ENCODE assay signal across 1 cellular context in the genomic region with DNA sequence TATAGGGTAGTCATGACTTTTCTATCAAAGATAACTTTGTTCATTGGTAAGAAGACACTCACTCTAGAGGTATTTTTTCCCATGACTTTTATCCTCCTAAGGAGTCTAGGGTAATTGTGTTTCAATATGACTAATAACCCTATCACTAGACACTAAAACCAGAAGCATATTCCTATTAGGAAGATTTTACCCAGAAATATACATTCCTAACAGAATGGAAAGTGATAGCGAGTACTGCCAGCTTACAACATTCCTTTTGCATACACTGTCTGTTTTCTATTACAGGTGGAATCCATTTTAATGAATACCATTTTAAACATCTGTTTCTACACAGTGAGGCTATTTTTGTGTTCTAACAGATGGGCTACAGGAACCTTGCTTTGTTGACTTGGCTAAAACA.
TF ChIP-seq lines count a peak whose summit lies in the region.

No MANE protein-coding gene starts in this region.

TF ChIP-seq in SK-N-SH treated with all-trans-retinoic acid at 6 μM for 48 hours, 23 proteins besides CTCF, POLR2A, EP300 and RAD21 (continued from another document):
- TF ChIP-seq ZC3H10 (CRISPR knock-in tag; IDR thresholded peaks at IDR 0.05) (0 out of 2 replicates have a peak, but pooled peaks have one; percentile 24), GLIS3 (CRISPR knock-in tag; IDR thresholded peaks at IDR 0.05) (no peak), BACH2 (CRISPR knock-in tag; IDR thresholded peaks at IDR 0.05; ENCODE audit: borderline replicate concordance) (no peak), CSDC2 (CRISPR knock-in tag; IDR thresholded peaks at IDR 0.05) (no peak), ZFP3 (CRISPR knock-in tag; IDR thresholded peaks at IDR 0.05) (no peak), ZFP30 (CRISPR knock-in tag; IDR thresholded peaks at IDR 0.05) (peak; percentile 90)
- TF ChIP-seq, protein P1, sequence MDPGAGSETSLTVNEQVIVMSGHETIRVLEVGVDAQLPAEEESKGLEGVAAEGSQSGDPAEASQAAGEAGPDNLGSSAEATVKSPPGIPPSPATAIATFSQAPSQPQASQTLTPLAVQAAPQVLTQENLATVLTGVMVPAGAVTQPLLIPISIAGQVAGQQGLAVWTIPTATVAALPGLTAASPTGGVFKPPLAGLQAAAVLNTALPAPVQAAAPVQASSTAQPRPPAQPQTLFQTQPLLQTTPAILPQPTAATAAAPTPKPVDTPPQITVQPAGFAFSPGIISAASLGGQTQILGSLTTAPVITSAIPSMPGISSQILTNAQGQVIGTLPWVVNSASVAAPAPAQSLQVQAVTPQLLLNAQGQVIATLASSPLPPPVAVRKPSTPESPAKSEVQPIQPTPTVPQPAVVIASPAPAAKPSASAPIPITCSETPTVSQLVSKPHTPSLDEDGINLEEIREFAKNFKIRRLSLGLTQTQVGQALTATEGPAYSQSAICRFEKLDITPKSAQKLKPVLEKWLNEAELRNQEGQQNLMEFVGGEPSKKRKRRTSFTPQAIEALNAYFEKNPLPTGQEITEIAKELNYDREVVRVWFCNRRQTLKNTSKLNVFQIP (CRISPR knock-in tag; IDR thresholded peaks at IDR 0.05; ENCODE audit: borderline replicate concordance, low read depth), result no peak
TF ChIP-seq in SK-N-SH treated with all-trans-retinoic acid at 6 μM for 48 hours: peak in this region for 7.
